16 cellular contexts compared by ENCODE assay signal in genomic region chr20:50077818-50078601, GRCh38. TPM values are rescaled to one million over a fixed set of nuclear protein-coding genes. Genes with fewer than 3 reads are reported as not detected.
DNase-seq lines count a peak whose midpoint lies in the region; ATAC-seq and TF ChIP-seq lines count a peak whose summit lies in the region.
"Had no signal": no experiment of that assay in that cellular context is flagged by ENCODE, and none has a peak within 500 bp of the region (broad histone marks: within the 10 kb centered on the region; RNA-seq: fewer than 3 reads in every experiment).

No MANE protein-coding gene starts in this region.

- H2BK12ac ChIP-seq in H9 (ENCODE audit: insufficient read length, low read depth, low read length), result no peak overlapping the region

- POLR2A ChIA-PET in activated CD4-positive, alpha-beta memory T cell treated with anti-CD3 and anti-CD28 coated beads for 36 hours (lab: Charles Lee), result no interaction called here

- H3K23me2 ChIP-seq in H9 (ENCODE audit: insufficient read length, low read depth, low read length, poor library complexity, severe bottlenecking), result no peaks in the 10 kb centered on the region

- no peak overlapping the region for H3K4me2 ChIP-seq in H9 (ENCODE audit: insufficient read depth, insufficient read length, low read length)

- no peak overlapping the region for H3K9ac ChIP-seq in H9 (ENCODE audit: extremely low read depth, insufficient read length, low read length)

- H3K79me1 ChIP-seq in H9 (ENCODE audit: insufficient read depth, low read depth, low read length, poor library complexity, severe bottlenecking), result no peaks in the 10 kb centered on the region

- H3K27ac Mint-ChIP-seq in H9, result peak overlapping the region in 2 of 3 experiments; percentile 40 to 87; a peak in 4 of 7 replicates
- peak overlapping the region in 1 of 2 donors; percentile 49 for H3K27ac Mint-ChIP-seq in effector memory CD8-positive, alpha-beta T cell
- H3K27ac Mint-ChIP-seq in activated CD4-positive, alpha-beta memory T cell treated with anti-CD3 and anti-CD28 coated beads for 36 hours, result no peak overlapping the region
- H3K27ac Mint-ChIP-seq: IgD-negative memory B cell had no signal

- peaks cover 13 to 18% (median 17%) of the 10 kb centered on the region in 3 experiments for H3K36me3 Mint-ChIP-seq in H9 (ENCODE audit: insufficient read depth in 1 of 3, low read depth in 3 of 3)
- H3K36me3 Mint-ChIP-seq in effector memory CD8-positive, alpha-beta T cell (ENCODE audit: insufficient read depth), result peaks cover 6% of the 10 kb centered on the region
- H3K36me3 Mint-ChIP-seq in activated CD4-positive, alpha-beta memory T cell treated with anti-CD3 and anti-CD28 coated beads for 36 hours, result peaks cover 13% of the 10 kb centered on the region
- H3K36me3 Mint-ChIP-seq: IgD-negative memory B cell had no signal

- H2BK20ac ChIP-seq in H9 (ENCODE audit: low read depth, low read length, poor library complexity, severe bottlenecking), result no peak overlapping the region

- no peak overlapping the region for H3K4ac ChIP-seq in H9 (ENCODE audit: low read depth, low read length)

- CTCF ChIA-PET in activated CD4-positive, alpha-beta memory T cell treated with anti-CD3 and anti-CD28 coated beads for 36 hours (lab: Charles Lee), result interaction anchor here (0.7 kb wide), 1 partner anchor 28 kb away, joined by 3 read pairs; no protein-coding TSS in a partner anchor

- H2AFZ ChIP-seq in H9 (ENCODE audit: low read length), result no peak overlapping the region

- H3K4me1 ChIP-seq in H9 (ENCODE audit: insufficient read depth, low read length), result no peaks in the 10 kb centered on the region

- no peak overlapping the region for H3T11ph ChIP-seq in H9 (ENCODE audit: low read length)

- no peak overlapping the region for H3K18ac ChIP-seq in H9 (ENCODE audit: insufficient read length, low read depth, low read length)

- H4K8ac ChIP-seq in H9 (replicated peaks; ENCODE audit: insufficient read length, low read depth, low read length), result no peak overlapping the region

- no peak overlapping the region for H3K23ac ChIP-seq in H9 (ENCODE audit: insufficient read length, low read depth, low read length)

- H4K5ac ChIP-seq in H9 (ENCODE audit: insufficient read length, low read depth, low read length), result no peak overlapping the region

- intact Hi-C loops in posterior vena cava (cut with DNase I), result no loop called here
- intact Hi-C loops in activated CD4-positive, alpha-beta memory T cell treated with anti-CD3 and anti-CD28 coated beads for 36 hours (cut with micrococcal nuclease), result no loop called here

- H3K4me3 Mint-ChIP-seq in H9, result no peak overlapping the region
- H3K4me3 Mint-ChIP-seq in effector memory CD8-positive, alpha-beta T cell, result no peak overlapping the region
- no peak overlapping the region for H3K4me3 Mint-ChIP-seq in activated CD4-positive, alpha-beta memory T cell treated with anti-CD3 and anti-CD28 coated beads for 36 hours
- H3K4me3 Mint-ChIP-seq: CD14-positive monocyte, IgD-negative memory B cell had no signal

- H2AK5ac ChIP-seq in H9 (ENCODE audit: insufficient read length, low read length), result no peak overlapping the region

- no peak overlapping the region for H2BK5ac ChIP-seq in H9 (ENCODE audit: insufficient read length, low read length)

- H3K27ac ChIP-seq in H9 (ENCODE audit: insufficient read length, low read depth, low read length), result no peak overlapping the region
- H3K27ac ChIP-seq: Peyer's patch had no signal

- no peaks in the 10 kb centered on the region for H4K20me1 ChIP-seq in H9 (ENCODE audit: control insufficient read depth, insufficient read depth, insufficient read length)

- no peak overlapping the region; the same call in 1 of the 2 replicates for H2BK15ac ChIP-seq in H9 (ENCODE audit: low read depth, low read length)

- no CpG with 5 or more reads among the region's 17 CpGs for WGBS in H9 (ENCODE audit: extremely low coverage, insufficient read length, low lambda C conversion rate)

- H3K9me3 Mint-ChIP-seq in H9, result no peaks in the 10 kb centered on the region; a peak in 1 of 5 replicates
- H3K9me3 Mint-ChIP-seq in effector memory CD8-positive, alpha-beta T cell, result no peaks in the 10 kb centered on the region
- H3K9me3 Mint-ChIP-seq in activated CD4-positive, alpha-beta memory T cell treated with anti-CD3 and anti-CD28 coated beads for 36 hours, result no peaks in the 10 kb centered on the region
- H3K9me3 Mint-ChIP-seq: CD14-positive monocyte, IgD-negative memory B cell had no signal

- H3K27me3 Mint-ChIP-seq in H9 (ENCODE audit: low read depth), result peaks cover 4% of the 10 kb centered on the region
- H3K27me3 Mint-ChIP-seq in effector memory CD8-positive, alpha-beta T cell, result no peaks in the 10 kb centered on the region
- no peaks in the 10 kb centered on the region for H3K27me3 Mint-ChIP-seq in activated CD4-positive, alpha-beta memory T cell treated with anti-CD3 and anti-CD28 coated beads for 36 hours
- H3K27me3 Mint-ChIP-seq: IgD-negative memory B cell had no signal

- DNase-seq in activated effector memory CD4-positive, alpha-beta T cell treated with anti-CD3 and anti-CD28 coated beads, Interleukin-2, amount 50 U/mL, for 16 hours, result peak; percentile 55
- no peak for DNase-seq in activated effector memory CD4-positive, alpha-beta T cell treated with Interleukin-2 at 50 U/mL for 16 hours
- DNase-seq in H9, result no peak
- no peak for DNase-seq in left lobe of liver (ENCODE audit: low spot score)
- DNase-seq in posterior vena cava (ENCODE audit: low spot score), result peak; percentile 72
- DNase-seq in effector memory CD8-positive, alpha-beta T cell, result no peak
- DNase-seq in activated CD4-positive, alpha-beta memory T cell treated with anti-CD3 and anti-CD28 coated beads for 36 hours, result no peak
- DNase-seq: COR-L47, DMS153, NCI-H1417 treated with DMSO at 0.1 percent for 48 hours, NCI-H2029 treated with DMSO at 0.1 percent for 48 hours, NCI-H510A treated with DMSO at 0.1 percent for 48 hours had no signal

- H3K9me3 ChIP-seq in H9 (ENCODE audit: control insufficient read depth, low read depth, low read length), result no peaks in the 10 kb centered on the region
- H3K9me3 ChIP-seq: Peyer's patch had no signal

- H3K56ac ChIP-seq in H9 (ENCODE audit: insufficient read length, low read depth, low read length), result no peak overlapping the region

- peak; percentile 20 for ATAC-seq in left lobe of liver
- ATAC-seq in GM21619 (IDR thresholded peaks at IDR 0.05; ENCODE audit: unreplicated experiment), result no peak
- ATAC-seq in effector memory CD8-positive, alpha-beta T cell (replicated peaks), result no peak

- H3K27me3 ChIP-seq in H9 (ENCODE audit: insufficient read depth, low read length), result no peaks in the 10 kb centered on the region
- H3K27me3 ChIP-seq: Peyer's patch had no signal

- H4K91ac ChIP-seq in H9 (ENCODE audit: insufficient read length, low read depth, low read length), result no peak overlapping the region

- H3K79me2 ChIP-seq in H9 (ENCODE audit: insufficient read depth, low read length), result no peaks in the 10 kb centered on the region

- H2BK120ac ChIP-seq in H9 (ENCODE audit: low read depth, low read length, poor library complexity, severe bottlenecking), result no peak overlapping the region

- no peak overlapping the region for H3K14ac ChIP-seq in H9 (ENCODE audit: insufficient read depth, low read length)

- H3K4me1 Mint-ChIP-seq in H9, result peaks cover 9 to 17% of the 10 kb centered on the region in 2 experiments
- H3K4me1 Mint-ChIP-seq in effector memory CD8-positive, alpha-beta T cell (ENCODE audit: low read depth in 2 of 2), result peaks cover 0 to 5% of the 10 kb centered on the region in 2 donors
- H3K4me1 Mint-ChIP-seq in activated CD4-positive, alpha-beta memory T cell treated with anti-CD3 and anti-CD28 coated beads for 36 hours (ENCODE audit: low read depth), result peaks cover 10% of the 10 kb centered on the region
- H3K4me1 Mint-ChIP-seq: CD14-positive monocyte, IgD-negative memory B cell had no signal

- TF ChIP-seq CTCF in H9 (conservative IDR thresholded peaks at IDR 0.05), result no peak

RNA-seq across cellular contexts. Expression of gene UBE2V1, which starts 34.9 kb away (rescaled TPM):
- total RNA-seq in H9 (2021), result 152 and 165 TPM in 2 replicates
- total RNA-seq in left lobe of liver, result 30.9 TPM
- 10 to 100 TPM; 77.0 to 89.4 TPM for total RNA-seq in posterior vena cava
- 100 to 1,000 TPM; 167 to 172 TPM for total RNA-seq in activated CD4-positive, alpha-beta memory T cell treated with anti-CD3 and anti-CD28 coated beads for 36 hours

Comparison
In these comparisons a context has a peak if more than half of its experiments do, and no peak if none do; other contexts are left out.
1. DNase-seq: peak in activated effector memory CD4-positive, alpha-beta T cell treated with anti-CD3 and anti-CD28 coated beads, Interleukin-2, amount 50 U/mL, for 16 hours (single experiment) and posterior vena cava (single experiment); none in activated effector memory CD4-positive, alpha-beta T cell treated with Interleukin-2 at 50 U/mL for 16 hours (single experiment), H9 (single experiment), left lobe of liver (single experiment), effector memory CD8-positive, alpha-beta T cell (0 of 3) and activated CD4-positive, alpha-beta memory T cell treated with anti-CD3 and anti-CD28 coated beads for 36 hours (single experiment).